2 cellular contexts compared by ENCODE assay signal in genomic region chr1:54986532-54986931, GRCh38.
A peak's percentile ranks its signal among the peaks of the same experiment; 100 is the strongest.
TF ChIP-seq lines count a peak whose summit lies in the region.

No MANE protein-coding gene starts in this region.

TF ChIP-seq in A549, 52 proteins besides CTCF, POLR2A, EP300 and RAD21:
- TF ChIP-seq ZFP36 (IDR thresholded peaks at IDR 0.05; ENCODE audit: borderline replicate concordance, partially characterized antibody) (peak; percentile 93), JUN (IDR thresholded peaks at IDR 0.05) (no peak)

TF ChIP-seq in K562, 482 proteins besides CTCF, POLR2A, EP300 and RAD21:
- TF ChIP-seq ZBTB5 (IDR thresholded peaks at IDR 0.05) (no peak), ZNF551 (CRISPR knock-in tag; IDR thresholded peaks at IDR 0.05) (no peak), GTF3C2 (IDR thresholded peaks at IDR 0.05; ENCODE audit: borderline replicate concordance, extremely low read depth, insufficient read length) (peak; percentile 72), ZBTB1 (CRISPR knock-in tag; IDR thresholded peaks at IDR 0.05; ENCODE audit: borderline replicate concordance, low read depth) (no peak), ZNF436 (CRISPR knock-in tag; IDR thresholded peaks at IDR 0.05) (peak; percentile 90), ZNF384 (IDR thresholded peaks at IDR 0.05; ENCODE audit: low read depth, low read length) (no peak), FOS (IDR thresholded peaks at IDR 0.05; ENCODE audit: extremely low read depth, insufficient read length) (no peak), PTBP1 (IDR thresholded peaks at IDR 0.05; ENCODE audit: low read depth, low read length) (0 out of 2 replicates have a peak, but pooled peaks have one; percentile 48), RBM25 (IDR thresholded peaks at IDR 0.05; ENCODE audit: low read depth, low read length, severe bottlenecking) (peak; percentile 88), KDM4B (IDR thresholded peaks at IDR 0.05; ENCODE audit: borderline replicate concordance in 2 of 2, low read depth in 1 of 2) (no peak), ZBED1 (IDR thresholded peaks at IDR 0.05) (no peak), TBL1XR1 (IDR thresholded peaks at IDR 0.05; ENCODE audit: low read length in 2 of 2) (no peak), ZNF174 (CRISPR knock-in tag; IDR thresholded peaks at IDR 0.05) (no peak), BCOR (IDR thresholded peaks at IDR 0.05) (peak; percentile 40; the same call in 1 of the 2 replicates), ZFP36 (IDR thresholded peaks at IDR 0.05; ENCODE audit: low read depth, low read length, partially characterized antibody) (peak; percentile 100)
TF ChIP-seq in K562: peak in this region for 6.
